Comparison of ENCODE assay signal across 22 cellular contexts in the genomic region with DNA sequence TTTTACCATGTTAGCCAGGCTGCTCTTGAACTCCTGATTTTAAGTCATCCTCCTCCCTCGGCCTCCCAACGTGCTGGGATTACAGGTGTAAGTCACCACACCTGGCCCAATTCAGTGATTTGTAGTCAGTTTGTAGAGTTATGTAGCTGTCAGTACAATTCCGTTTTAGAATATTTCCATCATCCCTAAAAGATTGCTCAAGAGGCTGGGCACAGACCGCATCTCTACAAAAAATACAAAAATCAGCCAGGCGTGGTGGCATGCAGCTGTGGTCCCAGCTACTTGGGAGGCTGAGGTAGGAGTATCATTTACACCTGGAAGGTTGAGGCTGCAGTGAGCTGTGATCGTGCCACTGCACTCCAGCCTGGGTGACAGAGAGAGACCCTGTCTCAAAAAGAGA. TPM values are rescaled to one million over a fixed set of nuclear protein-coding genes. Genes with fewer than 3 reads are reported as not detected.
"Had no signal": no experiment of that assay in that cellular context is flagged by ENCODE, and none has a peak within 500 bp of the region (broad histone marks: within the 10 kb centered on the region; RNA-seq: fewer than 3 reads in every experiment).

No MANE protein-coding gene starts in this region.

- H3K27me3 ChIP-seq: MG63, SJSA1 had no signal

- H3K27ac ChIP-seq: SJSA1, SK-N-MC had no signal

- H3K9me3 ChIP-seq: MG63, SJSA1 had no signal

- DNase-seq: KBM-7, MG63, NCI-H1092, NCI-H1105 treated with DMSO at 0.1 percent for 48 hours, NCI-H1417 treated with DMSO at 0.1 percent for 48 hours, NCI-H146, NCI-H1694 treated with DMSO at 0.1 percent for 48 hours, NCI-H1930, NCI-H2081, NCI-H2171, NCI-H226, NCI-H446, NCI-H510A, NCI-H524 treated with DMSO at 0.1 percent for 48 hours, NCI-H69, NCI-H774, Right ventricle myocardium superior, RPMI8226, SIG-M5 had no signal

- H3K4me1 ChIP-seq: SJSA1 had no signal

- H3K4me3 ChIP-seq: MG63, SJSA1, SK-N-MC had no signal

RNA-seq across cellular contexts. Expression of a gene that starts 20.6 kb away (rescaled TPM):
- total RNA-seq: SJSA1 had no signal

RNA-seq across cellular contexts. Expression of a gene that starts 25.2 kb away (rescaled TPM):
- total RNA-seq: LHCN-M2, SJSA1 had no signal

RNA-seq across cellular contexts. Expression of a gene that starts 27.8 kb away (rescaled TPM):
- total RNA-seq: SJSA1 had no signal
